ENCODE assay signal across 15 cellular contexts in genomic region chr11:83523676-83524075, GRCh38.
"Had no signal": no experiment of that assay in that cellular context is flagged by ENCODE, and none has a peak within 500 bp of the region (broad histone marks: within the 10 kb centered on the region; RNA-seq: fewer than 3 reads in every experiment).

No MANE protein-coding gene starts in this region.

- H3K27me3 ChIP-seq: neutrophil, spleen, testis had no signal

- H3K36me3 ChIP-seq: lower lobe of right lung, neutrophil, spleen had no signal

- H3K27ac ChIP-seq: lower lobe of right lung, neutrophil, spleen, testis had no signal

- H3K9me3 ChIP-seq: lower lobe of right lung, neutrophil, testis had no signal

- DNase-seq: activated CD4-positive, alpha-beta T cell treated with anti-CD3 and anti-CD28 coated beads for 36 hours; activated CD4-positive, alpha-beta T cell treated with anti-CD3 and anti-CD28 coated beads, Interleukin-2, amount 50 U/mL, for 48 hours; activated naive CD4-positive, alpha-beta T cell treated with Interleukin-2 at 50 U/mL for 16 hours; activated naive CD8-positive, alpha-beta T cell treated with anti-CD3 and anti-CD28 coated beads, Interleukin-2, amount 10 ng/mL, durations not matched to agents 7 days and 5 days; activated T-cell treated with anti-CD3 and anti-CD28 coated beads for 4 hours; caudate nucleus; effector memory CD8-positive, alpha-beta T cell; hippocampal formation; islet precursor cell; left colon; lower lobe of right lung; spleen; stimulated activated CD4-positive, alpha-beta T cell treated with anti-CD3 and anti-CD28 coated beads, Interleukin-4, amount 100 ng/mL, for 4 hours; testis had no signal

- H3K4me1 ChIP-seq: lower lobe of right lung, spleen, testis had no signal

- H3K4me3 ChIP-seq: lower lobe of right lung, spleen, testis had no signal
